In genomic region chr10:130393342-130393741, GRCh38 we compare ENCODE assay signal across 23 cellular contexts.
DNase-seq lines count a peak whose midpoint lies in the region; ATAC-seq and TF ChIP-seq lines count a peak whose summit lies in the region.
"Had no signal": no experiment of that assay in that cellular context is flagged by ENCODE, and none has a peak within 500 bp of the region (broad histone marks: within the 10 kb centered on the region; RNA-seq: fewer than 3 reads in every experiment).

No MANE protein-coding gene starts in this region.

- H2BK12ac ChIP-seq in H9 (ENCODE audit: insufficient read length, low read depth, low read length) = no peak overlapping the region

- H3K9ac ChIP-seq in H9 (ENCODE audit: extremely low read depth, insufficient read length, low read length) = no peak overlapping the region
- H3K9ac ChIP-seq: BLaER1, GM23248 had no signal

- no peak overlapping the region for H3K27ac Mint-ChIP-seq in activated CD8-positive, alpha-beta memory T cell treated with anti-CD3 and anti-CD28 coated beads, Interleukin-2, amount 10 ng/mL, durations not matched to agents 7 days and 5 days
- peak overlapping the region in 1 of 3 experiments; percentile 22; a peak in 1 of 7 replicates for H3K27ac Mint-ChIP-seq in H9
- no peak overlapping the region for H3K27ac Mint-ChIP-seq in osteocyte (ENCODE audit: unreplicated experiment)
- no peak overlapping the region for H3K27ac Mint-ChIP-seq in T-cell
- H3K27ac Mint-ChIP-seq: B cell; CD4-positive, CD25-positive, alpha-beta regulatory T cell; CD8-positive, alpha-beta T cell had no signal

- no peaks in the 10 kb centered on the region for H3K27me3 ChIP-seq in H9 (ENCODE audit: insufficient read depth, low read length)
- H3K27me3 ChIP-seq: BLaER1 had no signal

- H2AK5ac ChIP-seq in H9 (ENCODE audit: insufficient read length, low read length) = no peak overlapping the region

- H4K91ac ChIP-seq in H9 (ENCODE audit: insufficient read length, low read depth, low read length) = no peak overlapping the region

- H3K27me3 Mint-ChIP-seq in activated CD8-positive, alpha-beta memory T cell treated with anti-CD3 and anti-CD28 coated beads, Interleukin-2, amount 10 ng/mL, durations not matched to agents 7 days and 5 days = no peaks in the 10 kb centered on the region
- H3K27me3 Mint-ChIP-seq in H9 (ENCODE audit: low read depth) = peaks cover 40% of the 10 kb centered on the region
- no peaks in the 10 kb centered on the region for H3K27me3 Mint-ChIP-seq in osteocyte (ENCODE audit: unreplicated experiment)
- peaks cover 10 to 18% of the 10 kb centered on the region in 2 donors for H3K27me3 Mint-ChIP-seq in T-cell
- H3K27me3 Mint-ChIP-seq: B cell had no signal

- H3K9me3 ChIP-seq in H9 (ENCODE audit: control insufficient read depth, low read depth, low read length) = peaks cover 13% of the 10 kb centered on the region

- CTCF ChIA-PET in activated CD8-positive, alpha-beta memory T cell treated with anti-CD3 and anti-CD28 coated beads, Interleukin-2, amount 10 ng/mL, durations not matched to agents 7 days and 5 days (lab: Charles Lee) = no interaction called here
- CTCF ChIA-PET in T-cell (lab: Charles Lee) = no interaction called here

- H4K5ac ChIP-seq in H9 (ENCODE audit: insufficient read length, low read depth, low read length) = no peak overlapping the region

- H3K79me1 ChIP-seq in H9 (ENCODE audit: insufficient read depth, low read depth, low read length, poor library complexity, severe bottlenecking) = no peaks in the 10 kb centered on the region

- no peak overlapping the region for H4K8ac ChIP-seq in H9 (replicated peaks; ENCODE audit: insufficient read length, low read depth, low read length)

- no peak overlapping the region for H2BK20ac ChIP-seq in H9 (ENCODE audit: low read depth, low read length, poor library complexity, severe bottlenecking)

- POLR2A ChIA-PET in T-cell (lab: Charles Lee) = no interaction called here

- H3K23ac ChIP-seq in H9 (ENCODE audit: insufficient read length, low read depth, low read length) = no peak overlapping the region

- H3K27ac ChIP-seq in H9 (ENCODE audit: insufficient read length, low read depth, low read length) = no peak overlapping the region
- H3K27ac ChIP-seq: 22Rv1, BLaER1, C4-2B, GM23248 had no signal

- TF ChIP-seq CTCF in H9 (conservative IDR thresholded peaks at IDR 0.05) (no peak), osteocyte (IDR thresholded peaks at IDR 0.05) (no peak)

- ATAC-seq in activated CD8-positive, alpha-beta memory T cell treated with anti-CD3 and anti-CD28 coated beads, Interleukin-2, amount 10 ng/mL, durations not matched to agents 7 days and 5 days = no peak
- ATAC-seq in T-cell (replicated peaks in 1 of 4) = no peak
- ATAC-seq: CD8-positive, alpha-beta T cell; GM12878; HCT116 had no signal

- no peak overlapping the region for H2BK5ac ChIP-seq in H9 (ENCODE audit: insufficient read length, low read length)

- H3K4ac ChIP-seq in H9 (ENCODE audit: low read depth, low read length) = no peak overlapping the region

- no CpG with 5 or more reads among the region's 4 CpGs for WGBS in H9 (ENCODE audit: extremely low coverage, insufficient read length, low lambda C conversion rate)

- H3K56ac ChIP-seq in H9 (ENCODE audit: insufficient read length, low read depth, low read length) = no peak overlapping the region

- no peaks in the 10 kb centered on the region for H4K20me1 ChIP-seq in H9 (ENCODE audit: control insufficient read depth, insufficient read depth, insufficient read length)
- H4K20me1 ChIP-seq: BLaER1 had no signal

- H3K18ac ChIP-seq in H9 (ENCODE audit: insufficient read length, low read depth, low read length) = no peak overlapping the region

- H3K23me2 ChIP-seq in H9 (ENCODE audit: insufficient read length, low read depth, low read length, poor library complexity, severe bottlenecking) = no peaks in the 10 kb centered on the region

- H3K14ac ChIP-seq in H9 (ENCODE audit: insufficient read depth, low read length) = no peak overlapping the region

- H3K36me3 Mint-ChIP-seq in activated CD8-positive, alpha-beta memory T cell treated with anti-CD3 and anti-CD28 coated beads, Interleukin-2, amount 10 ng/mL, durations not matched to agents 7 days and 5 days = no peaks in the 10 kb centered on the region
- H3K36me3 Mint-ChIP-seq in H9 (ENCODE audit: insufficient read depth in 1 of 3, low read depth in 3 of 3) = peaks cover 25 to 60% (median 50%) of the 10 kb centered on the region in 3 experiments
- no peaks in the 10 kb centered on the region for H3K36me3 Mint-ChIP-seq in osteocyte (ENCODE audit: unreplicated experiment)
- H3K36me3 Mint-ChIP-seq in T-cell = no peaks in the 10 kb centered on the region
- H3K36me3 Mint-ChIP-seq: CD4-positive, CD25-positive, alpha-beta regulatory T cell; CD8-positive, alpha-beta T cell had no signal

- H3K4me2 ChIP-seq in H9 (ENCODE audit: insufficient read depth, insufficient read length, low read length) = no peak overlapping the region
- H3K4me2 ChIP-seq: BLaER1 had no signal

- no peak overlapping the region for H3K4me3 Mint-ChIP-seq in activated CD8-positive, alpha-beta memory T cell treated with anti-CD3 and anti-CD28 coated beads, Interleukin-2, amount 10 ng/mL, durations not matched to agents 7 days and 5 days
- H3K4me3 Mint-ChIP-seq in H9 (no peak overlapping the region), osteocyte (ENCODE audit: unreplicated experiment) (no peak overlapping the region), T-cell (no peak overlapping the region)
- H3K4me3 Mint-ChIP-seq: B cell; CD4-positive, CD25-positive, alpha-beta regulatory T cell; CD8-positive, alpha-beta T cell had no signal

- H3K79me2 ChIP-seq in H9 (ENCODE audit: insufficient read depth, low read length) = no peaks in the 10 kb centered on the region

- no peaks in the 10 kb centered on the region; the same call in 1 of the 2 replicates for H3K4me1 ChIP-seq in H9 (ENCODE audit: insufficient read depth, low read length)
- H3K4me1 ChIP-seq: BLaER1, Caco-2 had no signal

- H2BK15ac ChIP-seq in H9 (ENCODE audit: low read depth, low read length) = no peak overlapping the region

- peaks cover 20% of the 10 kb centered on the region for H3K9me3 Mint-ChIP-seq in activated CD8-positive, alpha-beta memory T cell treated with anti-CD3 and anti-CD28 coated beads, Interleukin-2, amount 10 ng/mL, durations not matched to agents 7 days and 5 days (ENCODE audit: low read depth)
- H3K9me3 Mint-ChIP-seq in H9 = peaks cover 60 to 65% of the 10 kb centered on the region in 2 experiments
- H3K9me3 Mint-ChIP-seq in osteocyte (ENCODE audit: unreplicated experiment) = peaks cover 48% of the 10 kb centered on the region
- H3K9me3 Mint-ChIP-seq in T-cell = peaks cover 12 to 26% (median 22%) of the 10 kb centered on the region in 3 donors

- H3T11ph ChIP-seq in H9 (ENCODE audit: low read length) = no peak overlapping the region

- H2BK120ac ChIP-seq in H9 (ENCODE audit: low read depth, low read length, poor library complexity, severe bottlenecking) = no peak overlapping the region

- H3K4me1 Mint-ChIP-seq in activated CD8-positive, alpha-beta memory T cell treated with anti-CD3 and anti-CD28 coated beads, Interleukin-2, amount 10 ng/mL, durations not matched to agents 7 days and 5 days = no peaks in the 10 kb centered on the region
- peaks cover 17 to 26% of the 10 kb centered on the region in 2 experiments for H3K4me1 Mint-ChIP-seq in H9
- no peaks in the 10 kb centered on the region for H3K4me1 Mint-ChIP-seq in osteocyte (ENCODE audit: unreplicated experiment)
- H3K4me1 Mint-ChIP-seq in T-cell = no peaks in the 10 kb centered on the region
- H3K4me1 Mint-ChIP-seq: B cell; CD4-positive, CD25-positive, alpha-beta regulatory T cell had no signal

- peak; percentile 10 for DNase-seq in activated CD8-positive, alpha-beta memory T cell treated with anti-CD3 and anti-CD28 coated beads, Interleukin-2, amount 50 U/mL, for 48 hours
- no peak for DNase-seq in activated CD8-positive, alpha-beta memory T cell treated with anti-CD3 and anti-CD28 coated beads, Interleukin-2, amount 10 ng/mL, durations not matched to agents 7 days and 5 days
- DNase-seq in H9 = peak; percentile 3
- DNase-seq in islet precursor cell = peak; percentile 10
- peak; percentile 62 for DNase-seq in osteocyte (ENCODE audit: extremely low spot score, unreplicated experiment)
- no peak for DNase-seq in Kasumi-1 (lab: John Stamatoyannopoulos, UW)
- no peak for DNase-seq in T-cell
- no peak for DNase-seq in DMS53 (lab: John Stamatoyannopoulos, UW)
- DNase-seq: Caco-2; CD4-positive, CD25-positive, alpha-beta regulatory T cell; CD8-positive, alpha-beta T cell; DMS153; DMS79; EL; GDM1; GM23248; H7 had no signal

- no peak overlapping the region for H2AFZ ChIP-seq in H9 (ENCODE audit: low read length)
- H2AFZ ChIP-seq: GM23248 had no signal

Comparison
In these comparisons a context has a peak if more than half of its experiments do, and no peak if none do; other contexts are left out.
1. DNase-seq: peak in activated CD8-positive, alpha-beta memory T cell treated with anti-CD3 and anti-CD28 coated beads, Interleukin-2, amount 50 U/mL, for 48 hours (single experiment), H9 (single experiment), islet precursor cell (single experiment) and osteocyte (single experiment); none in activated CD8-positive, alpha-beta memory T cell treated with anti-CD3 and anti-CD28 coated beads, Interleukin-2, amount 10 ng/mL, durations not matched to agents 7 days and 5 days (single experiment), Kasumi-1 (0 of 2), T-cell (0 of 34) and DMS53 (single experiment).